Comparison of ENCODE assay signal across 19 cellular contexts in genomic region chr12:58966939-58967338, GRCh38. TPM values are rescaled to one million over a fixed set of nuclear protein-coding genes. Genes with fewer than 3 reads are reported as not detected.
DNase-seq lines count a peak whose midpoint lies in the region; ATAC-seq, FAIRE-seq and TF ChIP-seq lines count a peak whose summit lies in the region.
"Had no signal": no experiment of that assay in that cellular context is flagged by ENCODE, and none has a peak within 500 bp of the region (broad histone marks: within the 10 kb centered on the region; RNA-seq: fewer than 3 reads in every experiment).

No MANE protein-coding gene starts in this region.

- intact Hi-C loops in left colon (cut with DNase I, micrococcal nuclease) (no loop called here), posterior cingulate gyrus (cut with DNase I) (no loop called here)

- FAIRE-seq in RCC 7860 (lab: Jason Lieb, UNC), result no peak

- no peak overlapping the region for H3K4me3 ChIP-seq in cardiac fibroblast (replicated peaks in 1 of 2; ENCODE audit: low read depth in 2 of 2, low read length in 2 of 2)
- H3K4me3 ChIP-seq: BLaER1, esophagus squamous epithelium had no signal

- DNase-seq in Ammon's horn (ENCODE audit: low spot score) (peak; percentile 22), NCI-H460 (ENCODE audit: extremely low read depth, low read depth) (peak; percentile 8), cardiac fibroblast (ENCODE audit: low read depth in 2 of 2) (peak; percentile 7 to 57), left colon (no peak), mesenteric fat pad (ENCODE audit: low spot score) (no peak), RCC 7860 (ENCODE audit: low spot score) (no peak), posterior cingulate gyrus (no peak)
- DNase-seq: activated CD4-positive, alpha-beta T cell treated with anti-CD3 and anti-CD28 coated beads for 1 hour; aorta; dermis blood vessel endothelial cell; esophagus squamous epithelium; GOT3; left ventricle myocardium superior; naive thymus-derived CD4-positive, alpha-beta T cell; NCI-H2081 treated with DMSO at 0.1 percent for 48 hours; T-helper 2 cell had no signal

- TF ChIP-seq CTCF in cardiac fibroblast (IDR thresholded peaks at IDR 0.05; ENCODE audit: low read depth, low read length), result no peak

- ATAC-seq in left colon (peak; percentile 27), HG02970 (IDR thresholded peaks at IDR 0.05; ENCODE audit: low FRiP score, unreplicated experiment) (no peak)
- ATAC-seq: left ventricle myocardium superior; naive thymus-derived CD4-positive, alpha-beta T cell; Right ventricle myocardium inferior had no signal

RNA-seq across cellular contexts. Expression of gene LRIG3, which starts 46.6 kb away (rescaled TPM):
- total RNA-seq in NCI-H460 (2014; rRNA removed; shearing (Covaris generic)), result 8.7 and 13.0 TPM in 2 replicates
- polyA plus RNA-seq in NCI-H460 (2014; cell fraction: nucleus; rRNA removed), result 20.9 and 27.5 TPM in 2 replicates
- total RNA-seq in left colon, result 10 to 100 TPM; 71.5 to 83.4 TPM
- 17.6 TPM for total RNA-seq in mesenteric fat pad
- polyA plus RNA-seq: naive thymus-derived CD4-positive, alpha-beta T cell had no signal

Comparison
In these comparisons a context has a peak if more than half of its experiments do, and no peak if none do; other contexts are left out.
1. DNase-seq: peak in Ammon's horn (single experiment), NCI-H460 (single experiment) and cardiac fibroblast (2 of 2); none in left colon (0 of 2), mesenteric fat pad (single experiment), RCC 7860 (single experiment) and posterior cingulate gyrus (0 of 10).